In genomic region chr1:66758247-66758755, GRCh38 we compare ENCODE assay signal across 8 cellular contexts. TPM values are rescaled to one million over a fixed set of nuclear protein-coding genes. Genes with fewer than 3 reads are reported as not detected.
A peak's percentile ranks its signal among the peaks of the same experiment; 100 is the strongest.
DNase-seq lines count a peak whose midpoint lies in the region; ATAC-seq, FAIRE-seq and TF ChIP-seq lines count a peak whose summit lies in the region.

No MANE protein-coding gene starts in this region.

- no peak; the same call in 1 of the 2 replicates for TF ChIP-seq POLR2A in K562 (conservative IDR thresholded peaks at IDR 0.05)

- ATAC-seq in GM21576 (IDR thresholded peaks at IDR 0.05; ENCODE audit: unreplicated experiment), result peak; percentile 100
- peak; percentile 95 for ATAC-seq in K562
- no peak for ATAC-seq in activated CD8-positive, alpha-beta memory T cell treated with anti-CD3 and anti-CD28 coated beads, Interleukin-2, amount 10 ng/mL, durations not matched to agents 7 days and 5 days

- no peak for TF ChIP-seq RAD21 in K562 (CRISPR knock-in tag; conservative IDR thresholded peaks at IDR 0.05 in 1 of 2, IDR thresholded peaks at IDR 0.05 in 1 of 2)

- no peaks in the 10 kb centered on the region for H3K9me3 Mint-ChIP-seq in activated CD8-positive, alpha-beta memory T cell treated with anti-CD3 and anti-CD28 coated beads, Interleukin-2, amount 10 ng/mL, durations not matched to agents 7 days and 5 days (ENCODE audit: low read depth)

- H3K4me1 Mint-ChIP-seq in activated CD8-positive, alpha-beta memory T cell treated with anti-CD3 and anti-CD28 coated beads, Interleukin-2, amount 10 ng/mL, durations not matched to agents 7 days and 5 days, result no peaks in the 10 kb centered on the region

- CTCF ChIA-PET in K562 (lab: Yijun Ruan, JAX; ENCODE audit: low intra/inter-chr PET ratio), result interaction anchor here (1.3 kb wide), 1 partner anchor 238 kb away, joined by 3 read pairs; no protein-coding TSS in a partner anchor
- CTCF ChIA-PET in activated CD8-positive, alpha-beta memory T cell treated with anti-CD3 and anti-CD28 coated beads, Interleukin-2, amount 10 ng/mL, durations not matched to agents 7 days and 5 days (lab: Charles Lee), result interaction anchor here (1.1 to 2.3 kb wide), 4 partner anchors 8 to 391 kb away, joined by 3 to 7 read pairs (median 4); no protein-coding TSS in a partner anchor

- WGBS in K562 (ENCODE audit: insufficient coverage, low coverage, missing lambda C conversion rate), result no CpG with 5 or more reads among the region's 1 CpG

- POLR2A ChIA-PET in K562 (lab: Yijun Ruan, JAX), result interaction anchor here (0.6 to 1.8 kb wide), 7 partner anchors 8 to 732 kb away, joined by 3 to 13 read pairs (median 4); no protein-coding TSS in a partner anchor

- peak overlapping the region in 1 of 2 experiments; percentile 47; a peak in 2 of 4 replicates for H3K9ac ChIP-seq in K562 (ENCODE audit: insufficient read depth in 1 of 2, low read depth in 2 of 2, low read length in 2 of 2)

- H2AFZ ChIP-seq in K562 (ENCODE audit: low read depth, low read length), result peak overlapping the region; percentile 70

- H3K9me3 ChIP-seq in K562 (replicated peaks; ENCODE audit: control insufficient read depth, insufficient read depth, low read depth, low read length), result no peaks in the 10 kb centered on the region
- no peaks in the 10 kb centered on the region for H3K9me3 ChIP-seq in tibial artery

- H3K27me3 Mint-ChIP-seq in activated CD8-positive, alpha-beta memory T cell treated with anti-CD3 and anti-CD28 coated beads, Interleukin-2, amount 10 ng/mL, durations not matched to agents 7 days and 5 days, result peaks cover 20% of the 10 kb centered on the region

- peak; percentile 98 for FAIRE-seq in K562 (lab: Jason Lieb, UNC)

- H3K27me3 ChIP-seq in K562 (ENCODE audit: control insufficient read depth in 2 of 2, insufficient read depth in 2 of 2, low read length in 2 of 2) (no peaks in the 10 kb centered on the region), tibial artery (no peaks in the 10 kb centered on the region)

- H3K9me1 ChIP-seq in K562 (ENCODE audit: control insufficient read depth, insufficient read depth, low read length), result no peaks in the 10 kb centered on the region

- TF ChIP-seq CTCF in GM12865 (IDR thresholded peaks at IDR 0.05; ENCODE audit: insufficient read depth, low read depth, low read length, missing control alignments) (no peak), K562 (IDR thresholded peaks at IDR 0.05 in 2 of 3, conservative IDR thresholded peaks at IDR 0.05 in 1 of 3; ENCODE audit: insufficient read depth in 2 of 3, low read depth in 1 of 3, low read length in 3 of 3) (no peak), tibial artery (IDR thresholded peaks at IDR 0.05) (no peak)

- in situ Hi-C loops in K562 (cut with MboI), result no loop called here

- H3K36me3 Mint-ChIP-seq in activated CD8-positive, alpha-beta memory T cell treated with anti-CD3 and anti-CD28 coated beads, Interleukin-2, amount 10 ng/mL, durations not matched to agents 7 days and 5 days, result no peaks in the 10 kb centered on the region

- BruUV-seq in K562 (replicated peaks; lab: Mats Ljungman, UMichigan), result no TSS peak

- H3K4me2 ChIP-seq in K562 (ENCODE audit: insufficient read depth, low read length), result peak overlapping the region; percentile 53

- no peak overlapping the region for H3K27ac Mint-ChIP-seq in activated CD8-positive, alpha-beta memory T cell treated with anti-CD3 and anti-CD28 coated beads, Interleukin-2, amount 10 ng/mL, durations not matched to agents 7 days and 5 days

- H3K36me3 ChIP-seq in K562 (ENCODE audit: control insufficient read depth, insufficient read depth, low read length), result no peaks in the 10 kb centered on the region
- H3K36me3 ChIP-seq in tibial artery, result no peaks in the 10 kb centered on the region

- DNase-seq in GM12865 (ENCODE audit: low read depth) (peak; percentile 67), HUDEP-2 (lab: John Stamatoyannopoulos, UW; ENCODE audit: unreplicated experiment in 76 of 76) (peak in 49 of 76 experiments; percentile 6 to 83 (median 50)), K562 (ENCODE audit: extremely low read depth in 1 of 4, low spot score in 3 of 4) (peak; percentile 35 to 91 (median 68)), tibial artery (no peak), NCI-H2081 treated with DMSO at 0.1 percent for 48 hours (lab: John Stamatoyannopoulos, UW) (no peak), OCI-M2 (lab: John Stamatoyannopoulos, UW; ENCODE audit: unreplicated experiment) (no peak)
- no peak for DNase-seq in activated CD8-positive, alpha-beta memory T cell treated with anti-CD3 and anti-CD28 coated beads, Interleukin-2, amount 10 ng/mL, durations not matched to agents 7 days and 5 days

- H3K4me3 ChIP-seq in GM12865 (ENCODE audit: low read depth, low read length) (no peak overlapping the region), K562 (no peak overlapping the region), tibial artery (no peak overlapping the region)

- intact Hi-C loops in K562 (cut with micrococcal nuclease), result no loop called here
- intact Hi-C loops in tibial artery (cut with DNase I; ENCODE audit: low total_unique reads), result no loop called here

- H4K20me1 ChIP-seq in K562 (replicated peaks; ENCODE audit: control insufficient read depth, insufficient read depth, low read length), result no peaks in the 10 kb centered on the region

- H3K4me3 Mint-ChIP-seq in activated CD8-positive, alpha-beta memory T cell treated with anti-CD3 and anti-CD28 coated beads, Interleukin-2, amount 10 ng/mL, durations not matched to agents 7 days and 5 days, result no peak overlapping the region

- H3K27ac ChIP-seq in K562 (ENCODE audit: extremely low read depth, low read depth, low read length), result peak overlapping the region; percentile 77
- H3K27ac ChIP-seq in tibial artery, result no peak overlapping the region

- H3K4me1 ChIP-seq in K562 (replicated peaks in 1 of 2; ENCODE audit: control insufficient read depth in 2 of 2, insufficient read depth in 2 of 2, low read length in 2 of 2) (peaks cover 7 to 29% of the 10 kb centered on the region in 2 experiments; a peak in 4 of 5 replicates), tibial artery (no peaks in the 10 kb centered on the region)

- no peaks in the 10 kb centered on the region for H3K79me2 ChIP-seq in K562 (ENCODE audit: control insufficient read depth, insufficient read depth, low read length)

- TF ChIP-seq EP300 in K562 (IDR thresholded peaks at IDR 0.05; ENCODE audit: low read length), result peak; percentile 92

TF ChIP-seq in K562, 482 proteins besides CTCF, POLR2A, EP300 and RAD21 (continues in another document):
- no peak; the same call in 1 of the 2 replicates for TF ChIP-seq EP400 (IDR thresholded peaks at IDR 0.05)
- TF ChIP-seq CREB1 (IDR thresholded peaks at IDR 0.05), result peak; percentile 67
- TF ChIP-seq CREB1 (CRISPR knock-in tag; IDR thresholded peaks at IDR 0.05), result no peak
- peak; percentile 35; the same call in 1 of the 2 replicates for TF ChIP-seq ESRRA (IDR thresholded peaks at IDR 0.05; ENCODE audit: borderline replicate concordance, low read depth)
- no peak for TF ChIP-seq CHD4 (IDR thresholded peaks at IDR 0.05; ENCODE audit: insufficient read depth, insufficient replicate concordance, low read depth, low read length, poor library complexity, severe bottlenecking)
- TF ChIP-seq SMARCA4 (IDR thresholded peaks at IDR 0.05), result peak; percentile 96
- peak; percentile 87 for TF ChIP-seq SOX6 (IDR thresholded peaks at IDR 0.05)
- peak; percentile 92 for TF ChIP-seq SMARCE1 (IDR thresholded peaks at IDR 0.05)
- peak; percentile 76 for TF ChIP-seq ZNF445 (CRISPR knock-in tag; IDR thresholded peaks at IDR 0.05; ENCODE audit: low read depth)
- no peak for TF ChIP-seq ZNF274 (IDR thresholded peaks at IDR 0.05; ENCODE audit: borderline replicate concordance, low read depth, low read length)

RNA-seq across cellular contexts. Expression of gene DYNLT5, which starts 6.0 kb away (rescaled TPM):
- total RNA-seq in K562 (2011; cell fraction: chromatin; rRNA removed; ENCODE audit: low replicate concordance), result not detected in 2 replicates
- not detected in 2 replicates for total RNA-seq in K562 (2011; cell fraction: nucleolus; rRNA removed)
- total RNA-seq in K562 (2011; cell fraction: nucleoplasm; rRNA removed), result not detected in 2 replicates
- total RNA-seq in K562 (2014; rRNA removed) (not detected in 2 replicates), K562 (2014; rRNA removed; fragmentation: Illumina TruSeq; extraction: Trizol) (not detected in 2 replicates), K562 (2015; rRNA removed; fragmentation: Illumina TruSeq; extraction: Trizol) (not detected in 2 replicates), K562 (2021) (not detected in 2 replicates)
- polyA plus RNA-seq in K562 (2011; rRNA removed) (not detected in 2 replicates), K562 (2014; fragmentation: Illumina TruSeq; extraction: Trizol) (not detected in 2 replicates), K562 (2014; fragmentation: Nextera tagmentation; extraction: Ambion mirVana) (not detected), K562 (2014; rRNA removed) (not detected in 2 replicates)
- polyA plus RNA-seq in K562 (2011; cell fraction: cytosol; rRNA removed), result not detected in 2 replicates
- not detected in 2 replicates for polyA plus RNA-seq in K562 (2011; cell fraction: nucleus; rRNA removed)
- polyA plus RNA-seq in K562 (2012), result not detected in 2 replicates
- not detected in 2 replicates for polyA minus RNA-seq in K562 (2011; rRNA and poly(A)+ RNA removed)
- not detected in 2 replicates for polyA minus RNA-seq in K562 (2011; cell fraction: cytosol; rRNA and poly(A)+ RNA removed)
- not detected in 2 replicates for polyA minus RNA-seq in K562 (2011; cell fraction: nucleus; rRNA and poly(A)+ RNA removed)
- total RNA-seq in activated CD8-positive, alpha-beta memory T cell treated with anti-CD3 and anti-CD28 coated beads, Interleukin-2, amount 10 ng/mL, durations not matched to agents 7 days and 5 days, result not detected

RNA-seq across cellular contexts. Expression of gene INSL5, which starts 42.8 kb away (rescaled TPM):
- total RNA-seq in K562 (2011; cell fraction: chromatin; rRNA removed; ENCODE audit: low replicate concordance), result not detected in 2 replicates
- total RNA-seq in K562 (2011; cell fraction: nucleolus; rRNA removed), result not detected in 2 replicates
- total RNA-seq in K562 (2011; cell fraction: nucleoplasm; rRNA removed), result not detected in 2 replicates
- total RNA-seq in K562 (2014; rRNA removed) (not detected in 2 replicates), K562 (2014; rRNA removed; fragmentation: Illumina TruSeq; extraction: Trizol) (not detected in 2 replicates), K562 (2015; rRNA removed; fragmentation: Illumina TruSeq; extraction: Trizol) (not detected in 2 replicates), K562 (2021) (not detected in 2 replicates)
- polyA plus RNA-seq in K562 (2011; rRNA removed) (not detected in 2 replicates), K562 (2014; fragmentation: Illumina TruSeq; extraction: Trizol) (not detected in 2 replicates), K562 (2014; fragmentation: Nextera tagmentation; extraction: Ambion mirVana) (not detected), K562 (2014; rRNA removed) (not detected in 2 replicates)
- not detected in 2 replicates for polyA plus RNA-seq in K562 (2011; cell fraction: cytosol; rRNA removed)
- polyA plus RNA-seq in K562 (2011; cell fraction: nucleus; rRNA removed), result not detected in 2 replicates
- not detected in 2 replicates for polyA plus RNA-seq in K562 (2012)
- not detected in 2 replicates for polyA minus RNA-seq in K562 (2011; rRNA and poly(A)+ RNA removed)
- not detected in 2 replicates for polyA minus RNA-seq in K562 (2011; cell fraction: cytosol; rRNA and poly(A)+ RNA removed)
- polyA minus RNA-seq in K562 (2011; cell fraction: nucleus; rRNA and poly(A)+ RNA removed), result not detected in 2 replicates
- total RNA-seq in activated CD8-positive, alpha-beta memory T cell treated with anti-CD3 and anti-CD28 coated beads, Interleukin-2, amount 10 ng/mL, durations not matched to agents 7 days and 5 days, result not detected

Comparison
In these comparisons a context has a peak if more than half of its experiments do, and no peak if none do; other contexts are left out.
1. DNase-seq: peak in GM12865 (single experiment), HUDEP-2 (49 of 76) and K562 (4 of 4); none in tibial artery (0 of 2), NCI-H2081 treated with DMSO at 0.1 percent for 48 hours (single experiment), activated CD8-positive, alpha-beta memory T cell treated with anti-CD3 and anti-CD28 coated beads, Interleukin-2, amount 10 ng/mL, durations not matched to agents 7 days and 5 days (single experiment) and OCI-M2 (single experiment).